10 cellular contexts compared by ENCODE assay signal in genomic region chr12:98416845-98417244, GRCh38.
A peak's percentile ranks its signal among the peaks of the same experiment; 100 is the strongest.
DNase-seq lines count a peak whose midpoint lies in the region; ATAC-seq and TF ChIP-seq lines count a peak whose summit lies in the region.
"Had no signal": no experiment of that assay in that cellular context is flagged by ENCODE, and none has a peak within 500 bp of the region (broad histone marks: within the 10 kb centered on the region; RNA-seq: fewer than 3 reads in every experiment).

No MANE protein-coding gene starts in this region.

- ATAC-seq in GM18868 (IDR thresholded peaks at IDR 0.05; ENCODE audit: unreplicated experiment) (peak; percentile 50), GM21717 (IDR thresholded peaks at IDR 0.05; ENCODE audit: unreplicated experiment) (no peak)

- no peak for TF ChIP-seq CTCF in GM20000 (IDR thresholded peaks at IDR 0.05; ENCODE audit: extremely low read depth, missing control alignments)

- DNase-seq in A172 (ENCODE audit: low spot score) (peak; percentile 26), OCI-M1 (lab: John Stamatoyannopoulos, UW) (peak; percentile 79), fibroblast of peridontal ligament (ENCODE audit: extremely low read depth) (peak; percentile 53), islet precursor cell (no peak), GM20000 (ENCODE audit: low spot score) (no peak), hippocampal formation (lab: John Stamatoyannopoulos, UW) (no peak)
- DNase-seq: DMS79 treated with DMSO at 0.1 percent for 48 hours; stimulated activated CD4-positive, alpha-beta T cell treated with anti-CD3 and anti-CD28 coated beads, Interleukin-1b, Interleukin-23, amount 100 ng/mL, for 48 hours had no signal

Comparison
In these comparisons a context has a peak if more than half of its experiments do, and no peak if none do; other contexts are left out.
1. DNase-seq: peak in A172 (single experiment), OCI-M1 (single experiment) and fibroblast of peridontal ligament (single experiment); none in islet precursor cell (single experiment), GM20000 (single experiment) and hippocampal formation (0 of 2).